ENCODE assay signal across 20 cellular contexts in the genomic region with DNA sequence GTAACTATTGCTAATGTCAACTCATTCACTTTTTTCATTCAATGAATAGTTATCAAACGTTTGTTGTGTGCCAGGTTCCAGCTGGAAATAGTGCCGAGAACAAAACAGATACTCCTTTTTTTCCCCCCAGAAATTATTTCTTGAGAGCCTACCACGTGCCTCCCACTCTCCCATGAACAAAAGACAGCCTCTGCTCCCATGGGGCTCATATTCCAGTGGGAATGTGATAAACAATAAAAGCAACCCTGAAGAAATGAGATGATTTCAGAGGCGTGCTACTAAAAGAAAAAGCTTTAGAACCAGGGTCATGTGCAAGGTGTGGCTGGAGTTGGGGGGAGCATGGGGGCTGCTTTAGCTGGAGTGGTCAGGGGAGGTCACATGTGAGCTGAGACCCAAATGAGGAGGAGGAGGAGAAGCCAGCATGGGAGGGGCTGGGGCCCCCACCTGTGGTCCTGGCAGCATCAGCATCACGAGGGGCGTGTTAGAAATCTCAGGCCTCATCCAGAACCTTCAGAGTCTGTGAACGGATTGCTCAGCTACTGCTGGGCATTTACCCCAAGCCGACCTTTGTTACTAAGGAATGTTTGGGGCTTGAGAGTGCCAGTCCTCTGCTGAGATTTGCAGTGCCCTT.
DNase-seq lines count a peak whose midpoint lies in the region; ATAC-seq lines count a peak whose summit lies in the region.
"Had no signal": no experiment of that assay in that cellular context is flagged by ENCODE, and none has a peak within 500 bp of the region (broad histone marks: within the 10 kb centered on the region; RNA-seq: fewer than 3 reads in every experiment).

No MANE protein-coding gene starts in this region.

- ATAC-seq in sciatic nerve = peak; percentile 5

- peak overlapping the region; percentile 30 for H3K27ac ChIP-seq in caudate nucleus (ENCODE audit: low read depth, low read length)
- H3K27ac ChIP-seq: GM23248 had no signal

- DNase-seq in NCI-H1105 treated with DMSO at 0.1 percent for 48 hours (lab: John Stamatoyannopoulos, UW) (peak; percentile 29), NCI-H1105 (lab: John Stamatoyannopoulos, UW) (no peak), NCI-H2171 (lab: John Stamatoyannopoulos, UW) (peak; percentile 44), caudate nucleus (lab: John Stamatoyannopoulos, UW) (peak in 3 of 61 donors; percentile 8 to 31 (median 11)), sciatic nerve (ENCODE audit: low spot score) (no peak), MG63 (no peak), AG08396 (ENCODE audit: low spot score) (no peak), AG20443 (ENCODE audit: low spot score) (no peak)
- DNase-seq: CD4-positive, CD25-positive, alpha-beta regulatory T cell; DND-41; GDM1; GM23248; HFFc6; KBM-7; NCI-H1048; NCI-H1930; NCI-H510A; OCI-M1; RPMI8226; SW 1271 had no signal

- H3K9me3 ChIP-seq in MG63 = no peaks in the 10 kb centered on the region

- H3K36me3 ChIP-seq in MG63 = no peaks in the 10 kb centered on the region

- no peaks in the 10 kb centered on the region for H3K27me3 ChIP-seq in MG63

- no peak overlapping the region for H3K4me3 ChIP-seq in MG63
- H3K4me3 ChIP-seq: GM23248 had no signal

- intact Hi-C loops in sciatic nerve (cut with DNase I) = loop anchor here (2.0 kb wide), 1 partner anchor 55 kb away; no protein-coding TSS in a partner anchor

Comparison
In these comparisons a context has a peak if more than half of its experiments do, and no peak if none do; other contexts are left out.
1. DNase-seq: peak in NCI-H1105 treated with DMSO at 0.1 percent for 48 hours (single experiment) and NCI-H2171 (single experiment); none in NCI-H1105 (single experiment), sciatic nerve (single experiment), MG63 (single experiment), AG08396 (single experiment) and AG20443 (single experiment).